7 cellular contexts compared by ENCODE assay signal in genomic region chr18:68790290-68790689, GRCh38. TPM values are rescaled to one million over a fixed set of nuclear protein-coding genes. Genes with fewer than 3 reads are reported as not detected.
DNase-seq lines count a peak whose midpoint lies in the region; ATAC-seq and TF ChIP-seq lines count a peak whose summit lies in the region.
"Not testable (repeated sequence)": the region's sequence is repeated elsewhere in the genome, so short reads cannot be mapped to it uniquely, and the experiment has no call there.

No MANE protein-coding gene starts in this region.

- H3K27me3 ChIP-seq in NT2/D1 (ENCODE audit: insufficient read depth, insufficient read length); RWPE2 (ENCODE audit: insufficient read depth, poor library complexity, severe bottlenecking); iPS-15b (ENCODE audit: control insufficient read depth, insufficient read depth, low read length): not testable (repeated sequence)

- ATAC-seq in RWPE2 (ENCODE audit: low read depth): not testable (repeated sequence)

- peak overlapping the region; percentile 17 for H3K27ac ChIP-seq in RWPE2 (ENCODE audit: poor library complexity, severe bottlenecking)

- not testable (repeated sequence) for H3K9me3 ChIP-seq in NT2/D1 (ENCODE audit: insufficient read depth, low read length); RWPE2 (ENCODE audit: severe bottlenecking); iPS-15b (ENCODE audit: control insufficient read depth, insufficient read depth, low read length)

- H3K4me1 ChIP-seq in NT2/D1 (ENCODE audit: insufficient read depth, insufficient read length); RWPE2 (ENCODE audit: insufficient read depth, poor library complexity, severe bottlenecking); iPS-15b (ENCODE audit: control insufficient read depth, insufficient read depth, low read length): not testable (repeated sequence)

- not testable (repeated sequence) for H3K27ac Mint-ChIP-seq in type B pancreatic cell

- not testable (repeated sequence) for H3K36me3 Mint-ChIP-seq in type B pancreatic cell

- H3K4me3 ChIP-seq in LNCaP clone FGC (ENCODE audit: low read depth, low read length) (peak overlapping the region; percentile 29; the same call in 1 of the 2 replicates), NT2/D1 (ENCODE audit: insufficient read length, low read depth) (peak overlapping the region; percentile 8), RWPE2 (ENCODE audit: severe bottlenecking) (peak overlapping the region; percentile 17), iPS-15b (ENCODE audit: low read depth, low read length) (peak overlapping the region; percentile 32)

- not testable (repeated sequence) for H3K9me3 Mint-ChIP-seq in type B pancreatic cell

- H3K4me1 Mint-ChIP-seq in type B pancreatic cell (ENCODE audit: unreplicated experiment): not testable (repeated sequence)

- H3K4me3 Mint-ChIP-seq in type B pancreatic cell: peak overlapping the region; percentile 55

- not testable (repeated sequence) for H3K36me3 ChIP-seq in NT2/D1 (ENCODE audit: insufficient read depth, insufficient read length, low read length); RWPE2 (ENCODE audit: low read depth); iPS-15b (ENCODE audit: control insufficient read depth, insufficient read depth, low read length)

- H3K9ac ChIP-seq in NT2/D1 (ENCODE audit: insufficient read length, low read depth); iPS-15b (ENCODE audit: low read depth, low read length): not testable (repeated sequence)

- DNase-seq in DMS53 (lab: John Stamatoyannopoulos, UW) (peak; percentile 12), NCI-H2171 treated with DMSO at 0.1 percent for 48 hours (lab: John Stamatoyannopoulos, UW) (peak; percentile 10)
- DNase-seq in LNCaP clone FGC (ENCODE audit: low read depth); NT2/D1 (ENCODE audit: low read depth, low spot score); RWPE2 (ENCODE audit: low spot score); type B pancreatic cell (ENCODE audit: extremely low spot score, unreplicated experiment): not testable (repeated sequence)

- not testable (repeated sequence) for TF ChIP-seq CTCF in LNCaP clone FGC (IDR thresholded peaks at IDR 0.05; ENCODE audit: control insufficient read depth, extremely low read depth, insufficient read depth); RWPE2 (IDR thresholded peaks at IDR 0.05; ENCODE audit: poor library complexity, severe bottlenecking); type B pancreatic cell (conservative IDR thresholded peaks at IDR 0.05)

- H3K27me3 Mint-ChIP-seq in type B pancreatic cell: not testable (repeated sequence)

RNA-seq across cellular contexts. Expression of gene CCDC102B, which starts 7.6 kb away (rescaled TPM):
- 1.0 and 3.4 TPM in 2 replicates for total RNA-seq in type B pancreatic cell (ENCODE audit: low replicate concordance)
